Comparison of ENCODE assay signal across 7 cellular contexts in the genomic region with DNA sequence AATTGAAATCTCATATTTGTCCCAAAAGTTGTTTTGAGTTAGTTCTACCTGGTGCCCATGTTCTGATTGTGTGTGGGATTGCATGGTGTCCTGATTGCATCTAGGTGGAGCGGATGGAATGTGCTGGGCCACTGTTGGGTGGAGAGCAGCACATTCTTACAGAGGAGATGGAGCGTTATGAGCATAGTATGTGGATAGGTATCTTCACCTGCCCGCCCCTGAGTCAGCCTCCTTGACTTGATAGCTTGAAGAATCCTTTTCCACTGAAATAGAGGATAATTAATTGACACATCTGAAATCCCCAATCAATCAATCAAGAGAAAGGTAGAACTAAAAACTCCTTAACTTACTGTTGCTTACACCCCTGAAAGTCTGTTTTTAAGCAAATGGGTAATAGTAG. TPM values are rescaled to one million over a fixed set of nuclear protein-coding genes. Genes with fewer than 3 reads are reported as not detected.
DNase-seq lines count a peak whose midpoint lies in the region; ATAC-seq, FAIRE-seq and TF ChIP-seq lines count a peak whose summit lies in the region.
"Not testable (repeated sequence)": the region's sequence is repeated elsewhere in the genome, so short reads cannot be mapped to it uniquely, and the experiment has no call there.

No MANE protein-coding gene starts in this region.

- ATAC-seq in IMR-90 (ENCODE audit: low read depth); activated T-cell treated with anti-CD3 and anti-CD28 coated beads, Interleukin-2, amount 50 U/mL, for 72 hours (replicated peaks in 1 of 2); central memory CD8-positive, alpha-beta T cell (replicated peaks; ENCODE audit: extremely low read depth, poor library complexity, severe bottlenecking): not testable (repeated sequence)

- H3K4me2 ChIP-seq in IMR-90 (ENCODE audit: low read depth, low read length); keratinocyte (ENCODE audit: control insufficient read depth, extremely low read depth, insufficient read depth, low read depth, low read length); trophoblast cell (ENCODE audit: low read length): not testable (repeated sequence)

- H3K9me3 ChIP-seq in IMR-90 (ENCODE audit: control insufficient read depth, insufficient read depth, low read length); keratinocyte (ENCODE audit: control insufficient read depth, low read depth, low read length); trophoblast cell (ENCODE audit: insufficient read depth, low read depth, low read length): not testable (repeated sequence)

- in situ Hi-C loops in IMR-90 (cut with MboI; ENCODE audit: low sequenced_read_pairs): not testable (repeated sequence)

- not testable (repeated sequence) for H3K4me3 ChIP-seq in IMR-90 (ENCODE audit: insufficient read depth, low read depth, low read length); keratinocyte (ENCODE audit: control insufficient read depth in 2 of 3, extremely low read depth in 1 of 3, insufficient read depth in 2 of 3, low read depth in 1 of 3, low read length in 3 of 3); trophoblast cell (ENCODE audit: low read depth, low read length)

- not testable (repeated sequence) for H3K79me2 ChIP-seq in keratinocyte (ENCODE audit: control insufficient read depth, insufficient read depth, low read length); trophoblast cell (ENCODE audit: control insufficient read depth, insufficient read depth, low read length, poor library complexity)

- not testable (repeated sequence) for H3K4me1 ChIP-seq in IMR-90 (ENCODE audit: control insufficient read depth, insufficient read depth, low read length); keratinocyte (ENCODE audit: control insufficient read depth, extremely low read depth, insufficient read depth, low read length); trophoblast cell (ENCODE audit: control insufficient read depth in 1 of 2, insufficient read depth in 2 of 2, low read length in 2 of 2)

- no CpG with 5 or more reads among the region's 3 CpGs for WGBS in IMR-90 (ENCODE audit: extremely low coverage in 2 of 2, insufficient read length in 1 of 2), 2 experiments
- WGBS in trophoblast cell (ENCODE audit: extremely low coverage, insufficient coverage, insufficient read length): no CpG with 5 or more reads among the region's 3 CpGs

- H2AFZ ChIP-seq in IMR-90 (replicated peaks; ENCODE audit: low read length, poor library complexity); keratinocyte (ENCODE audit: control insufficient read depth, low read length); trophoblast cell (ENCODE audit: insufficient read depth, low read length, poor library complexity): not testable (repeated sequence)

- peaks cover 25 to 51% of the 10 kb centered on the region in 2 donors for H3K36me3 Mint-ChIP-seq in activated T-cell treated with anti-CD3 and anti-CD28 coated beads, Interleukin-2, amount 50 U/mL, for 72 hours (ENCODE audit: insufficient read depth in 2 of 2)
- peaks cover 27% of the 10 kb centered on the region for H3K36me3 Mint-ChIP-seq in activated naive CD8-positive, alpha-beta T cell
- peaks cover 58% of the 10 kb centered on the region for H3K36me3 Mint-ChIP-seq in central memory CD8-positive, alpha-beta T cell (ENCODE audit: insufficient read depth)

- H3K79me1 ChIP-seq in IMR-90 (ENCODE audit: low read depth in 1 of 2, low read length in 2 of 2): peaks cover 0 to 13% of the 10 kb centered on the region in 2 experiments; a peak in 2 of 4 replicates
- not testable (repeated sequence) for H3K79me1 ChIP-seq in trophoblast cell (ENCODE audit: low read length)

- H3K9me3 Mint-ChIP-seq in activated T-cell treated with anti-CD3 and anti-CD28 coated beads, Interleukin-2, amount 50 U/mL, for 72 hours; activated naive CD8-positive, alpha-beta T cell (ENCODE audit: low read depth); central memory CD8-positive, alpha-beta T cell: not testable (repeated sequence)

- H4K20me1 ChIP-seq in IMR-90 (ENCODE audit: insufficient read depth, low read length); keratinocyte (ENCODE audit: control insufficient read depth, extremely low read depth, insufficient read depth, low read length): not testable (repeated sequence)

- not testable (repeated sequence) for H3K4me1 Mint-ChIP-seq in activated T-cell treated with anti-CD3 and anti-CD28 coated beads, Interleukin-2, amount 50 U/mL, for 72 hours (ENCODE audit: low read depth); activated naive CD8-positive, alpha-beta T cell (ENCODE audit: low read depth)
- peaks cover 16% of the 10 kb centered on the region for H3K4me1 Mint-ChIP-seq in central memory CD8-positive, alpha-beta T cell

- H3K4me3 Mint-ChIP-seq in activated T-cell treated with anti-CD3 and anti-CD28 coated beads, Interleukin-2, amount 50 U/mL, for 72 hours; activated naive CD8-positive, alpha-beta T cell; central memory CD8-positive, alpha-beta T cell: not testable (repeated sequence)

- not testable (repeated sequence) for H3K27me3 ChIP-seq in IMR-90 (ENCODE audit: control insufficient read depth, insufficient read depth, low read length); keratinocyte (ENCODE audit: control insufficient read depth, extremely low read depth, insufficient read depth, low read length); trophoblast cell (ENCODE audit: insufficient read depth, low read length)

- TF ChIP-seq RAD21 in IMR-90 (IDR thresholded peaks at IDR 0.05; ENCODE audit: low read length): not testable (repeated sequence)

- not testable (repeated sequence) for DNase-seq in IMR-90; activated T-cell treated with anti-CD3 and anti-CD28 coated beads, Interleukin-2, amount 50 U/mL, for 72 hours; central memory CD8-positive, alpha-beta T cell (ENCODE audit: low spot score in 2 of 2); keratinocyte (ENCODE audit: low read depth, low spot score); urothelium cell line (ENCODE audit: low spot score)
- peak; percentile 64 to 76 for DNase-seq in trophoblast cell

- dilution Hi-C loops in IMR-90 (cut with HindIII; ENCODE audit: low sequenced_read_pairs, unreplicated experiment); keratinocyte (cut with MboI; ENCODE audit: extremely low pct_ligation_motif_present, low sequenced_read_pairs): not testable (repeated sequence)

- H4K12ac ChIP-seq in trophoblast cell (ENCODE audit: low read depth, low read length): not testable (repeated sequence)

- H2AK9ac ChIP-seq in IMR-90 (replicated peaks; ENCODE audit: low read depth, low read length, poor library complexity): not testable (repeated sequence)

- TF ChIP-seq POLR2A in IMR-90 (IDR thresholded peaks at IDR 0.05; ENCODE audit: low read depth, low read length): not testable (repeated sequence)

- not testable (repeated sequence) for H3K23ac ChIP-seq in IMR-90 (ENCODE audit: low read depth, low read length); trophoblast cell (ENCODE audit: low read length)

- not testable (repeated sequence) for TF ChIP-seq CTCF in IMR-90 (conservative IDR thresholded peaks at IDR 0.05; ENCODE audit: low read depth, low read length); keratinocyte (optimal IDR thresholded peaks at IDR 0.05 in 1 of 3, IDR thresholded peaks at IDR 0.05 in 1 of 3, conservative IDR thresholded peaks at IDR 0.05 in 1 of 3; ENCODE audit: extremely low read depth in 1 of 3, insufficient read depth in 2 of 3, low read length in 3 of 3)

- peaks cover 30% of the 10 kb centered on the region for H3K36me3 ChIP-seq in IMR-90 (ENCODE audit: control insufficient read depth, insufficient read depth, low read length)
- H3K36me3 ChIP-seq in keratinocyte (ENCODE audit: control insufficient read depth in 2 of 2, extremely low read depth in 1 of 2, insufficient read depth in 2 of 2, low read length in 2 of 2); trophoblast cell (ENCODE audit: control insufficient read depth in 1 of 2, insufficient read depth in 2 of 2, low read length in 2 of 2): not testable (repeated sequence)

- H3K27ac Mint-ChIP-seq in activated T-cell treated with anti-CD3 and anti-CD28 coated beads, Interleukin-2, amount 50 U/mL, for 72 hours: peak overlapping the region; percentile 24
- peak overlapping the region; percentile 25 for H3K27ac Mint-ChIP-seq in activated naive CD8-positive, alpha-beta T cell
- peak overlapping the region; percentile 63 for H3K27ac Mint-ChIP-seq in central memory CD8-positive, alpha-beta T cell (ENCODE audit: low read depth)

- not testable (repeated sequence) for H2BK12ac ChIP-seq in trophoblast cell (ENCODE audit: low read length)

- not testable (repeated sequence) for H3K18ac ChIP-seq in IMR-90 (ENCODE audit: low read depth, low read length); trophoblast cell (ENCODE audit: low read length)

- not testable (repeated sequence) for H4K91ac ChIP-seq in IMR-90 (ENCODE audit: insufficient read depth, low read depth, low read length); trophoblast cell (ENCODE audit: low read depth, low read length)

- BruUV-seq in IMR-90 (replicated peaks; lab: Mats Ljungman, UMichigan): TSS peak; percentile 88

- CTCF ChIA-PET in IMR-90 (lab: Yijun Ruan, JAX): not testable (repeated sequence)

- not testable (repeated sequence) for H3K4ac ChIP-seq in IMR-90 (ENCODE audit: low read depth, low read length); trophoblast cell (ENCODE audit: low read depth, low read length)

- not testable (repeated sequence) for H4K5ac ChIP-seq in IMR-90 (ENCODE audit: low read depth, low read length)

- not testable (repeated sequence) for H2BK5ac ChIP-seq in IMR-90 (ENCODE audit: low read depth, low read length, poor library complexity, severe bottlenecking); trophoblast cell (ENCODE audit: low read depth, low read length, poor library complexity)

- FAIRE-seq in keratinocyte (lab: Jason Lieb, UNC) (peak; percentile 29), urothelium cell line (lab: Jason Lieb, UNC) (peak; percentile 62)

- not testable (repeated sequence) for H3K56ac ChIP-seq in IMR-90 (ENCODE audit: extremely low read depth, insufficient read depth, low read length)

- H3K14ac ChIP-seq in IMR-90 (replicated peaks; ENCODE audit: low read depth, low read length); trophoblast cell (ENCODE audit: low read length): not testable (repeated sequence)

- not testable (repeated sequence) for H2AK5ac ChIP-seq in IMR-90 (ENCODE audit: low read depth, low read length); trophoblast cell (ENCODE audit: low read length)

- not testable (repeated sequence) for H3K27ac ChIP-seq in IMR-90 (ENCODE audit: insufficient read depth, low read length); keratinocyte (ENCODE audit: control insufficient read depth, insufficient read depth, low read length); trophoblast cell (ENCODE audit: low read depth, low read length)

- H2BK15ac ChIP-seq in IMR-90 (ENCODE audit: low read depth, low read length): not testable (repeated sequence)

- POLR2A ChIA-PET in IMR-90 (lab: Charles Lee; ENCODE audit: unreplicated experiment): not testable (repeated sequence)

- not testable (repeated sequence) for H4K8ac ChIP-seq in IMR-90 (ENCODE audit: low read depth in 2 of 2, low read length in 2 of 2); trophoblast cell (ENCODE audit: low read depth, low read length)

- not testable (repeated sequence) for H2BK20ac ChIP-seq in IMR-90 (ENCODE audit: low read depth, low read length)

- not testable (repeated sequence) for H3K9me1 ChIP-seq in IMR-90 (ENCODE audit: insufficient read depth, low read length); keratinocyte (ENCODE audit: control insufficient read depth, extremely low read depth, insufficient read depth, low read length)

- intact Hi-C loops in IMR-90 (cut with micrococcal nuclease): not testable (repeated sequence)

- H2BK120ac ChIP-seq in IMR-90 (ENCODE audit: low read depth, low read length); trophoblast cell (ENCODE audit: insufficient read depth, low read length, poor library complexity): not testable (repeated sequence)

- not testable (repeated sequence) for H3K9ac ChIP-seq in IMR-90 (ENCODE audit: low read depth, low read length); keratinocyte (ENCODE audit: control insufficient read depth, extremely low read depth, insufficient read depth, low read length); trophoblast cell (ENCODE audit: low read length)

- H3K27me3 Mint-ChIP-seq in activated T-cell treated with anti-CD3 and anti-CD28 coated beads, Interleukin-2, amount 50 U/mL, for 72 hours (ENCODE audit: low read depth); activated naive CD8-positive, alpha-beta T cell; central memory CD8-positive, alpha-beta T cell: not testable (repeated sequence)

RNA-seq across cellular contexts. Expression of a gene that starts 45.5 kb away (rescaled TPM):
- total RNA-seq in IMR-90 (2012; rRNA removed): 6.5 and 11.4 TPM in 2 replicates
- polyA plus RNA-seq in IMR-90 (2012; rRNA removed) (11.7 and 13.1 TPM in 2 replicates), keratinocyte (12.0 to 19.7 TPM (median 16.2 TPM) in 3 replicates)
- 1.4 and 5.2 TPM in 2 replicates for polyA plus RNA-seq in IMR-90 (2012; cell fraction: cytosol; rRNA removed)
- 1.8 and 19.5 TPM in 2 replicates for polyA plus RNA-seq in IMR-90 (2012; cell fraction: nucleus; rRNA removed; ENCODE audit: low replicate concordance)
- 10 to 100 TPM; 51.3 to 55.2 TPM for total RNA-seq in activated T-cell treated with anti-CD3 and anti-CD28 coated beads, Interleukin-2, amount 50 U/mL, for 72 hours
- 15.8 TPM for polyA plus RNA-seq in keratinocyte (2011; ENCODE audit: low read depth)
- 11.3 and 17.7 TPM in 2 replicates for polyA plus RNA-seq in keratinocyte (2011; cell fraction: cytosol; rRNA removed)
- 23.4 and 30.8 TPM in 2 replicates for polyA plus RNA-seq in keratinocyte (2011; cell fraction: nucleus; rRNA removed)
- 10.6 and 12.4 TPM in 2 replicates for polyA plus RNA-seq in keratinocyte (2012; ENCODE audit: low replicate concordance)
- polyA minus RNA-seq in keratinocyte: 5.7 to 13.6 TPM (median 7.1 TPM) in 3 replicates
- polyA minus RNA-seq in keratinocyte (2011; cell fraction: cytosol; rRNA and poly(A)+ RNA removed): 10.2 TPM
- polyA minus RNA-seq in keratinocyte (2011; cell fraction: nucleus; rRNA and poly(A)+ RNA removed): 7.7 and 17.0 TPM in 2 replicates
- polyA plus RNA-seq in trophoblast cell (2013): 7.8 and 7.9 TPM in 2 replicates
